In the genomic region with DNA sequence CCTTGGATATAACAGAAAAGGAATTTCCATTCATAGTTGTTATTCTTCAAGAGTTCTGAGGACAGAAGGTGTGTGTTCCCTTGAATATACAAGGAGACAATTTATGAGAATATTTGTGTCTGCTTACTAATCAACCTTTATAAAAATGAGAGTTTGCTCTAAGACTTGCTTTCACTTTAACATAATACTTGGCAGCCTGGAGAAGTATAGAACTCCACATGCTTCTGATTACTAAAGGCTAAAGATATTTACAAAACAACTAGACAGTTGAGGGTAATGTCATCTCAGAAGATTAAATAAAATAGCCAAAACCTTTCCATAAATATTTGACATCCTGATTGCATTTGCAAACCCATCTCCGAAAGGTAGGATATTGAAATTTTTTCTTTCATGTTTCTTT, we compare ENCODE assay signal across 22 cellular contexts.
DNase-seq lines count a peak whose midpoint lies in the region; ATAC-seq and TF ChIP-seq lines count a peak whose summit lies in the region.
"Had no signal": no experiment of that assay in that cellular context is flagged by ENCODE, and none has a peak within 500 bp of the region (broad histone marks: within the 10 kb centered on the region; RNA-seq: fewer than 3 reads in every experiment).

No MANE protein-coding gene starts in this region.

- H3K4me1 Mint-ChIP-seq in GM23338 = peaks cover 4% of the 10 kb centered on the region; the same call in 2 of the 3 replicates

- H3K4me3 Mint-ChIP-seq in GM23338 = no peak overlapping the region
- H3K4me3 Mint-ChIP-seq: CD4-positive, alpha-beta T cell had no signal

- no peaks in the 10 kb centered on the region for H3K36me3 Mint-ChIP-seq in GM23338 (ENCODE audit: low read depth)

- H3K27ac ChIP-seq in GM23248 (no peak overlapping the region), mesenchymal stem cell (ENCODE audit: low read length, poor library complexity, severe bottlenecking) (no peak overlapping the region), GM23338 (ENCODE audit: low read depth) (no peak overlapping the region)
- H3K27ac ChIP-seq: A549, BLaER1, SJCRH30 had no signal

- H3K36me3 ChIP-seq in GM23248 (ENCODE audit: low read depth) (no peaks in the 10 kb centered on the region), mesenchymal stem cell (ENCODE audit: control insufficient read depth in 1 of 2, insufficient read depth in 2 of 2, low read depth in 1 of 2, low read length in 2 of 2) (no peaks in the 10 kb centered on the region), GM23338 (ENCODE audit: insufficient read depth) (no peaks in the 10 kb centered on the region)
- H3K36me3 ChIP-seq: BLaER1, SJCRH30 had no signal

- no peak overlapping the region for H3K14ac ChIP-seq in mesenchymal stem cell (ENCODE audit: low read length in 2 of 2)

- no peaks in the 10 kb centered on the region for H3K9me3 Mint-ChIP-seq in GM23338
- H3K9me3 Mint-ChIP-seq: CD4-positive, alpha-beta T cell had no signal

- no peaks in the 10 kb centered on the region for H4K20me1 ChIP-seq in GM23248 (ENCODE audit: insufficient read depth)
- no peaks in the 10 kb centered on the region for H4K20me1 ChIP-seq in GM23338 (replicated peaks; ENCODE audit: insufficient read depth)
- H4K20me1 ChIP-seq: BLaER1 had no signal

- intact Hi-C loops in posterior cingulate gyrus (cut with DNase I) = no loop called here

- H2BK120ac ChIP-seq in mesenchymal stem cell (ENCODE audit: low read depth, low read length) = no peak overlapping the region

- no peak overlapping the region for H4K8ac ChIP-seq in mesenchymal stem cell (ENCODE audit: low read length)

- no peak overlapping the region for H2BK5ac ChIP-seq in mesenchymal stem cell (ENCODE audit: low read depth, low read length, poor library complexity, severe bottlenecking)

- H3F3A ChIP-seq in GM23248 (ENCODE audit: insufficient read depth) (0 out of 2 replicates have a peak, but pooled peaks cover 4% of the 10 kb centered on the region), GM23338 (replicated peaks; ENCODE audit: low read depth) (no peaks in the 10 kb centered on the region)

- H3K4me2 ChIP-seq in GM23248 (ENCODE audit: unreplicated experiment) = no peak overlapping the region
- H3K4me2 ChIP-seq in mesenchymal stem cell (ENCODE audit: low read length, poor library complexity, severe bottlenecking) = no peak overlapping the region
- H3K4me2 ChIP-seq in GM23338 = no peak overlapping the region
- H3K4me2 ChIP-seq: A549, BLaER1 had no signal

- H3K9ac ChIP-seq in GM23248 = no peak overlapping the region
- H3K9ac ChIP-seq in mesenchymal stem cell (ENCODE audit: low read length) = no peak overlapping the region
- H3K9ac ChIP-seq: BLaER1 had no signal

- in situ Hi-C loops in GM23248 (cut with MboI) = no loop called here

- H3K23ac ChIP-seq in mesenchymal stem cell (ENCODE audit: low read length in 2 of 2) = no peak overlapping the region

- H3K79me2 ChIP-seq in GM23248 (ENCODE audit: insufficient read depth) (no peaks in the 10 kb centered on the region), GM23338 (replicated peaks; ENCODE audit: insufficient read depth) (no peaks in the 10 kb centered on the region)

- WGBS in GM23248 (ENCODE audit: low coverage in 1 of 2, low lambda C conversion rate in 2 of 2, missing lambda C conversion rate in 2 of 2), 2 experiments = 53 to 59% methylated on average over 1 of the region's 1 CpG
- no CpG with 5 or more reads among the region's 1 CpG for WGBS in mesenchymal stem cell

- no peak for TF ChIP-seq CTCF in AG10803 (conservative IDR thresholded peaks at IDR 0.05; ENCODE audit: low read length)
- TF ChIP-seq CTCF in GM23338 (conservative IDR thresholded peaks at IDR 0.05; ENCODE audit: low read depth in 2 of 2) = no peak

- no peak overlapping the region for H2AK5ac ChIP-seq in mesenchymal stem cell (ENCODE audit: low read length, severe bottlenecking)

- H3K79me1 ChIP-seq in mesenchymal stem cell (replicated peaks; ENCODE audit: low read length, poor library complexity, severe bottlenecking) = no peaks in the 10 kb centered on the region

- H3K27ac Mint-ChIP-seq in GM23338 = no peak overlapping the region
- H3K27ac Mint-ChIP-seq: CD4-positive, alpha-beta T cell had no signal

- H3K9me2 ChIP-seq in GM23248 (ENCODE audit: insufficient read depth) (no peaks in the 10 kb centered on the region), GM23338 (ENCODE audit: insufficient read depth) (peaks cover 8% of the 10 kb centered on the region; the same call in 1 of the 2 replicates)

- H3K18ac ChIP-seq in mesenchymal stem cell (ENCODE audit: low read depth in 1 of 2, low read length in 2 of 2) = no peak overlapping the region

- no peaks in the 10 kb centered on the region for H3K9me3 ChIP-seq in GM23248 (ENCODE audit: low read depth)
- no peaks in the 10 kb centered on the region for H3K9me3 ChIP-seq in mesenchymal stem cell (ENCODE audit: control insufficient read depth, low read length)
- H3K9me3 ChIP-seq: A549, BLaER1, Caco-2, SJCRH30 had no signal

- no peaks in the 10 kb centered on the region for H3K27me3 Mint-ChIP-seq in GM23338 (ENCODE audit: insufficient read depth, low read depth, poor library complexity)
- H3K27me3 Mint-ChIP-seq: CD4-positive, alpha-beta T cell had no signal

- peaks cover 18% of the 10 kb centered on the region for H3K4me1 ChIP-seq in GM23248 (ENCODE audit: insufficient read depth)
- H3K4me1 ChIP-seq in mesenchymal stem cell (ENCODE audit: control insufficient read depth, insufficient read depth, low read depth, low read length) = no peaks in the 10 kb centered on the region
- H3K4me1 ChIP-seq in GM23338 (ENCODE audit: insufficient read depth) = no peaks in the 10 kb centered on the region; the same call in none of the 2 replicates
- H3K4me1 ChIP-seq: A549, BLaER1, Caco-2 had no signal

- H3K4me3 ChIP-seq in AG10803 (ENCODE audit: low read length) (no peak overlapping the region), GM23248 (no peak overlapping the region), mesenchymal stem cell (ENCODE audit: insufficient read depth in 1 of 2, low read depth in 1 of 2, low read length in 2 of 2) (no peak overlapping the region), GM23338 (no peak overlapping the region)
- H3K4me3 ChIP-seq: A549, BLaER1, SJCRH30 had no signal

- no peak for ATAC-seq in GM23338
- ATAC-seq: A549 had no signal

- H2AFZ ChIP-seq in GM23248 (peak overlapping the region; percentile 31), mesenchymal stem cell (ENCODE audit: low read depth, low read length) (no peak overlapping the region), GM23338 (no peak overlapping the region)

- no peak overlapping the region for H3K4ac ChIP-seq in mesenchymal stem cell (ENCODE audit: low read depth in 1 of 2, low read length in 2 of 2)

- no peak overlapping the region for H2BK15ac ChIP-seq in mesenchymal stem cell (ENCODE audit: low read depth, poor library complexity, severe bottlenecking)

- no peak overlapping the region for H2BK12ac ChIP-seq in mesenchymal stem cell (ENCODE audit: low read length in 2 of 2)

- H4K91ac ChIP-seq in mesenchymal stem cell (ENCODE audit: low read length) = no peak overlapping the region

- DNase-seq in AG10803 (ENCODE audit: low read depth) (peak; percentile 46), GM23248 (peak; percentile 38), fibroblast of gingiva (ENCODE audit: low read depth) (peak; percentile 35), mesenchymal stem cell (peak; percentile 3), A172 (ENCODE audit: low spot score) (no peak), posterior cingulate gyrus (no peak), GM23338 (ENCODE audit: low spot score) (no peak)
- DNase-seq: Caco-2; CD4-positive, alpha-beta T cell; DND-41; KBM-7; MM.1S; NCI-H1048; NCI-H1417 treated with DMSO at 0.1 percent for 48 hours; NCI-H187; NCI-H2107; NCI-H446 treated with DMSO at 0.1 percent for 48 hours; NCI-H526 treated with DMSO at 0.1 percent for 48 hours; OCI-M1; SJCRH30 had no signal

- no peaks in the 10 kb centered on the region for H3K27me3 ChIP-seq in GM23248 (replicated peaks; ENCODE audit: insufficient read depth)
- H3K27me3 ChIP-seq in mesenchymal stem cell (ENCODE audit: control insufficient read depth in 1 of 2, insufficient read depth in 1 of 2, low read length in 2 of 2) = no peaks in the 10 kb centered on the region
- H3K27me3 ChIP-seq in GM23338 (ENCODE audit: insufficient read depth) = no peaks in the 10 kb centered on the region
- H3K27me3 ChIP-seq: BLaER1, SJCRH30 had no signal

TF ChIP-seq in GM23338, 12 proteins besides CTCF, POLR2A, EP300 and RAD21 (continues in another document):
- no peak for TF ChIP-seq JUNB (IDR thresholded peaks at IDR 0.05; ENCODE audit: unreplicated experiment)
- TF ChIP-seq EZH2phosphoT487 (IDR thresholded peaks at IDR 0.05; ENCODE audit: unreplicated experiment) = no peak
- no peak for TF ChIP-seq CREB1 (CRISPR knock-in tag; IDR thresholded peaks at IDR 0.05; ENCODE audit: low read depth)
- TF ChIP-seq EZH2 (IDR thresholded peaks at IDR 0.05; ENCODE audit: low read depth, unreplicated experiment) = no peak

Comparison
In these comparisons a context has a peak if more than half of its experiments do, and no peak if none do; other contexts are left out.
1. DNase-seq: peak in AG10803 (single experiment), GM23248 (single experiment), fibroblast of gingiva (single experiment) and mesenchymal stem cell (single experiment); none in A172 (single experiment), posterior cingulate gyrus (0 of 10) and GM23338 (single experiment).